ENCODE assay signal across 1 cellular context in genomic region chr17:17849863-17850373, GRCh38.
A peak's percentile ranks its signal among the peaks of the same experiment; 100 is the strongest.
TF ChIP-seq lines count a peak whose summit lies in the region.

No MANE protein-coding gene starts in this region.

TF ChIP-seq in K562, 482 proteins besides CTCF, POLR2A, EP300 and RAD21 (continued from another document and continues in another):
- no peak for TF ChIP-seq MCM7 (IDR thresholded peaks at IDR 0.05)
- TF ChIP-seq TEAD2 (tag; IDR thresholded peaks at IDR 0.05): peak; percentile 82; the same call in 1 of the 2 replicates
- TF ChIP-seq TEAD1 (CRISPR knock-in tag; IDR thresholded peaks at IDR 0.05): peak; percentile 27 to 85; a peak in 2 of 4 replicates
- TF ChIP-seq ZNF75A (CRISPR knock-in tag; IDR thresholded peaks at IDR 0.05): no peak
- no peak for TF ChIP-seq ARID3B (CRISPR knock-in tag; IDR thresholded peaks at IDR 0.05; ENCODE audit: borderline replicate concordance)
- 0 out of 2 replicates have a peak, but pooled peaks have one; percentile 24 for TF ChIP-seq POLR2AphosphoS5 (IDR thresholded peaks at IDR 0.05; ENCODE audit: control insufficient read depth, insufficient read depth, low read depth, low read length)
- peak; percentile 71 for TF ChIP-seq TSHZ1 (CRISPR knock-in tag; IDR thresholded peaks at IDR 0.05)
- TF ChIP-seq BRF2 (IDR thresholded peaks at IDR 0.05; ENCODE audit: borderline replicate concordance, insufficient read depth, insufficient read length): no peak
- no peak for TF ChIP-seq BRD9 (IDR thresholded peaks at IDR 0.05; ENCODE audit: low read depth, partially characterized antibody)
- no peak for TF ChIP-seq CBX2 (IDR thresholded peaks at IDR 0.05; ENCODE audit: insufficient read depth, low read length, poor library complexity, severe bottlenecking)
- TF ChIP-seq HNRNPLL (IDR thresholded peaks at IDR 0.05; ENCODE audit: low read depth, low read length, poor library complexity, severe bottlenecking): no peak
- TF ChIP-seq ZNF511 (CRISPR knock-in tag; IDR thresholded peaks at IDR 0.05): no peak
- TF ChIP-seq MYC (IDR thresholded peaks at IDR 0.05; ENCODE audit: low read depth, low read length): peak; percentile 11; the same call in 1 of the 2 replicates
- peak; percentile 34; the same call in 1 of the 2 replicates for TF ChIP-seq MYC (CRISPR knock-in tag; IDR thresholded peaks at IDR 0.05; ENCODE audit: borderline replicate concordance, low read depth)
- 0 out of 2 replicates have a peak, but pooled peaks have one; percentile 62 for TF ChIP-seq ZNF197 (CRISPR knock-in tag; IDR thresholded peaks at IDR 0.05; ENCODE audit: low read depth)
- TF ChIP-seq ZEB2 (IDR thresholded peaks at IDR 0.05): peak; percentile 14; the same call in 1 of the 2 replicates
- peak; percentile 71; the same call in 1 of the 2 replicates for TF ChIP-seq DDX20 (tag; IDR thresholded peaks at IDR 0.05; ENCODE audit: low read depth)
- TF ChIP-seq MAFF (IDR thresholded peaks at IDR 0.05; ENCODE audit: low read length): no peak
- TF ChIP-seq ZBTB8A (IDR thresholded peaks at IDR 0.05; ENCODE audit: partially characterized antibody): no peak
- 0 out of 2 replicates have a peak, but pooled peaks have one; percentile 47 for TF ChIP-seq SMAD3 (CRISPR knock-in tag; conservative IDR thresholded peaks at IDR 0.05)
- no peak for TF ChIP-seq MIER1 (IDR thresholded peaks at IDR 0.05; ENCODE audit: low read depth)
- TF ChIP-seq PKNOX1 (IDR thresholded peaks at IDR 0.05): no peak
- TF ChIP-seq RAD51 (IDR thresholded peaks at IDR 0.05; ENCODE audit: borderline replicate concordance, low read depth): 0 out of 2 replicates have a peak, but pooled peaks have one; percentile 10
- peak; percentile 42; the same call in 1 of the 2 replicates for TF ChIP-seq PHF8 (IDR thresholded peaks at IDR 0.05; ENCODE audit: borderline replicate concordance, low read length)
- TF ChIP-seq TAF7 (tag; IDR thresholded peaks at IDR 0.05): peak; percentile 61; the same call in 1 of the 2 replicates
- peak; percentile 49; the same call in 1 of the 2 replicates for TF ChIP-seq GABPB1 (CRISPR knock-in tag; IDR thresholded peaks at IDR 0.05)
- TF ChIP-seq BCL6 (CRISPR knock-in tag; IDR thresholded peaks at IDR 0.05): peak; percentile 61; the same call in 1 of the 2 replicates
- TF ChIP-seq BCOR (IDR thresholded peaks at IDR 0.05): no peak
- TF ChIP-seq SAFB2 (IDR thresholded peaks at IDR 0.05; ENCODE audit: borderline replicate concordance, low read depth, low read length, severe bottlenecking): no peak
- no peak; the same call in 1 of the 2 replicates for TF ChIP-seq MAX (CRISPR knock-in tag; IDR thresholded peaks at IDR 0.05)
- TF ChIP-seq ZNF212 (CRISPR knock-in tag; IDR thresholded peaks at IDR 0.05): no peak
- no peak for TF ChIP-seq ZNF282 (CRISPR knock-in tag; IDR thresholded peaks at IDR 0.05)
- peak; percentile 81 for TF ChIP-seq ZNF143 (CRISPR knock-in tag; IDR thresholded peaks at IDR 0.05)
- 0 out of 2 replicates have a peak, but pooled peaks have one; percentile 19 for TF ChIP-seq ELF1 (tag; IDR thresholded peaks at IDR 0.05)
- no peak for TF ChIP-seq ZMIZ1 (IDR thresholded peaks at IDR 0.05; ENCODE audit: low read depth in 2 of 2, low read length in 2 of 2)
- no peak for TF ChIP-seq ZHX1 (conservative IDR thresholded peaks at IDR 0.05; ENCODE audit: low read length)
- no peak for TF ChIP-seq RBBP5 (IDR thresholded peaks at IDR 0.05; ENCODE audit: borderline replicate concordance, insufficient read depth, low read length, poor library complexity, severe bottlenecking)
- TF ChIP-seq STAG1 (CRISPR knock-in tag; IDR thresholded peaks at IDR 0.05; ENCODE audit: borderline replicate concordance): no peak
- no peak for TF ChIP-seq MTF1 (CRISPR knock-in tag; IDR thresholded peaks at IDR 0.05; ENCODE audit: borderline replicate concordance)
- TF ChIP-seq RBM14 (IDR thresholded peaks at IDR 0.05; ENCODE audit: borderline replicate concordance, insufficient read depth, low read depth, low read length): no peak
- TF ChIP-seq FOS (IDR thresholded peaks at IDR 0.05; ENCODE audit: extremely low read depth, insufficient read length): no peak
- TF ChIP-seq PHF20 (IDR thresholded peaks at IDR 0.05; ENCODE audit: partially characterized antibody): no peak
- no peak for TF ChIP-seq TAF9B (IDR thresholded peaks at IDR 0.05; ENCODE audit: partially characterized antibody)
- 0 out of 2 replicates have a peak, but pooled peaks have one; percentile 8 for TF ChIP-seq NFE2 (IDR thresholded peaks at IDR 0.05; ENCODE audit: low read depth)
- no peak for TF ChIP-seq GABPB2 (CRISPR knock-in tag; conservative IDR thresholded peaks at IDR 0.05)
- TF ChIP-seq ZNF24 (IDR thresholded peaks at IDR 0.05): no peak
- no peak for TF ChIP-seq ZC3H4 (CRISPR knock-in tag; IDR thresholded peaks at IDR 0.05; ENCODE audit: borderline replicate concordance)
- TF ChIP-seq CREB3L1 (IDR thresholded peaks at IDR 0.05; ENCODE audit: borderline replicate concordance, low read depth): no peak
- TF ChIP-seq KDM5B (IDR thresholded peaks at IDR 0.05; ENCODE audit: insufficient replicate concordance, low read depth, low read length): no peak
- peak; percentile 91 for TF ChIP-seq CREB3 (tag; conservative IDR thresholded peaks at IDR 0.05; ENCODE audit: low read depth)
- TF ChIP-seq STAT5B (CRISPR knock-in tag; IDR thresholded peaks at IDR 0.05): no peak
